Comparison of ENCODE assay signal across 1 cellular context in genomic region chr5:142125963-142126362, GRCh38.
TF ChIP-seq lines count a peak whose summit lies in the region.

No MANE protein-coding gene starts in this region.

TF ChIP-seq in H1, 55 proteins besides CTCF, POLR2A, EP300 and RAD21 (continued from another document):
- no peak for TF ChIP-seq CHD7 (IDR thresholded peaks at IDR 0.05; ENCODE audit: insufficient replicate concordance, low read length)
